Comparison of ENCODE assay signal across 1 cellular context in genomic region chr1:109901508-109902145, GRCh38.
TF ChIP-seq lines count a peak whose summit lies in the region.

No MANE protein-coding gene starts in this region.

TF ChIP-seq in K562, 482 proteins besides CTCF, POLR2A, EP300 and RAD21 (continued from another document and continues in another):
- TF ChIP-seq MITF (IDR thresholded peaks at IDR 0.05) (peak; percentile 99), ZNF3 (CRISPR knock-in tag; IDR thresholded peaks at IDR 0.05) (no peak), GATAD2B (IDR thresholded peaks at IDR 0.05; ENCODE audit: borderline replicate concordance) (no peak), ATF7 (IDR thresholded peaks at IDR 0.05) (peak; percentile 98), CCNT2 (IDR thresholded peaks at IDR 0.05; ENCODE audit: borderline replicate concordance, extremely low read depth, insufficient read length, low read depth, low read length) (no peak), E2F8 (IDR thresholded peaks at IDR 0.05; ENCODE audit: low read depth, partially characterized antibody) (no peak), IRF2 (CRISPR knock-in tag; IDR thresholded peaks at IDR 0.05) (no peak), PYGO2 (tag; IDR thresholded peaks at IDR 0.05) (peak; percentile 64; the same call in 1 of the 2 replicates), HDAC1 (IDR thresholded peaks at IDR 0.05) (0 out of 4 replicates have a peak, but pooled peaks of 1 of the 2 experiments have one; percentile 36), FOXP4 (CRISPR knock-in tag; IDR thresholded peaks at IDR 0.05; ENCODE audit: borderline replicate concordance) (no peak), KDM2B (CRISPR knock-in tag; IDR thresholded peaks at IDR 0.05) (no peak), ZNF212 (CRISPR knock-in tag; IDR thresholded peaks at IDR 0.05) (no peak), U2AF1 (optimal IDR thresholded peaks at IDR 0.05; ENCODE audit: low read depth, low read length) (no peak), KAT7 (CRISPR knock-in tag; IDR thresholded peaks at IDR 0.05; ENCODE audit: borderline replicate concordance) (no peak), KHSRP (IDR thresholded peaks at IDR 0.05) (no peak), MECOM (CRISPR knock-in tag; IDR thresholded peaks at IDR 0.05) (0 out of 2 replicates have a peak, but pooled peaks have one; percentile 8), CHAMP1 (IDR thresholded peaks at IDR 0.05) (no peak), RBM14 (IDR thresholded peaks at IDR 0.05; ENCODE audit: borderline replicate concordance, insufficient read depth, low read depth, low read length) (no peak), STAG1 (CRISPR knock-in tag; IDR thresholded peaks at IDR 0.05; ENCODE audit: borderline replicate concordance) (no peak), ZNF609 (CRISPR knock-in tag; IDR thresholded peaks at IDR 0.05; ENCODE audit: borderline replicate concordance) (no peak), HNRNPUL1 (IDR thresholded peaks at IDR 0.05; ENCODE audit: low read length) (no peak), ZNF24 (IDR thresholded peaks at IDR 0.05) (peak; percentile 98), HDAC2 (IDR thresholded peaks at IDR 0.05) (peak; percentile 47; the same call in 1 of the 2 replicates), SMAD2 (IDR thresholded peaks at IDR 0.05; ENCODE audit: low read depth, low read length) (no peak), ZNF766 (CRISPR knock-in tag; conservative IDR thresholded peaks at IDR 0.05) (peak; percentile 27), BRD4 (IDR thresholded peaks at IDR 0.05) (no peak), SMAD4 (CRISPR knock-in tag; conservative IDR thresholded peaks at IDR 0.05) (0 out of 2 replicates have a peak, but pooled peaks have one; percentile 28), ZNF398 (CRISPR knock-in tag; IDR thresholded peaks at IDR 0.05) (no peak), RUNX1 (IDR thresholded peaks at IDR 0.05; ENCODE audit: low read depth) (no peak), PBX2 (CRISPR knock-in tag; IDR thresholded peaks at IDR 0.05; ENCODE audit: low read depth) (no peak), PBX2 (tag; conservative IDR thresholded peaks at IDR 0.05; ENCODE audit: low read depth) (peak; percentile 42; the same call in 1 of the 2 replicates), ZNF175 (CRISPR knock-in tag; IDR thresholded peaks at IDR 0.05; ENCODE audit: low read depth) (peak; percentile 54; the same call in 1 of the 2 replicates), ASH1L (IDR thresholded peaks at IDR 0.05; ENCODE audit: borderline replicate concordance, low read depth, partially characterized antibody) (no peak), USF1 (CRISPR knock-in tag; IDR thresholded peaks at IDR 0.05) (peak; percentile 86), ZBTB34 (CRISPR knock-in tag; IDR thresholded peaks at IDR 0.05) (no peak), FOXK1 (CRISPR knock-in tag; IDR thresholded peaks at IDR 0.05; ENCODE audit: borderline replicate concordance) (no peak)
